8 cellular contexts compared by ENCODE assay signal in genomic region chr5:43555895-43556606, GRCh38. TPM values are rescaled to one million over a fixed set of nuclear protein-coding genes. Genes with fewer than 3 reads are reported as not detected.
A peak's percentile ranks its signal among the peaks of the same experiment; 100 is the strongest.
DNase-seq lines count a peak whose midpoint lies in the region; TF ChIP-seq lines count a peak whose summit lies in the region.

No MANE protein-coding gene starts in this region.

- TF ChIP-seq CTCF in AG10803 (conservative IDR thresholded peaks at IDR 0.05; ENCODE audit: low read length) (no peak; the same call in 1 of the 2 replicates), cardiac muscle cell (IDR thresholded peaks at IDR 0.05; ENCODE audit: low read depth, low read length) (no peak), parathyroid adenoma (IDR thresholded peaks at IDR 0.05) (no peak), tibial nerve (IDR thresholded peaks at IDR 0.05) (no peak)

- peak in 1 of 2 donors; percentile 45 for TF ChIP-seq EP300 in tibial nerve (IDR thresholded peaks at IDR 0.05)

- H3K27me3 ChIP-seq in cardiac muscle cell (no peaks in the 10 kb centered on the region), parathyroid adenoma (ENCODE audit: control insufficient read depth, insufficient read depth, low read length) (no peaks in the 10 kb centered on the region), tibial nerve (no peaks in the 10 kb centered on the region)

- peak overlapping the region; percentile 84 for H3K9ac ChIP-seq in parathyroid adenoma

- 0 to 1% methylated on average over 29 to 36 of the region's 44 CpGs for WGBS in tibial nerve, 2 donors

- no peaks in the 10 kb centered on the region for H3K9me3 ChIP-seq in cardiac muscle cell (ENCODE audit: low read depth)
- H3K9me3 ChIP-seq in parathyroid adenoma (ENCODE audit: control insufficient read depth, low read length) = no peaks in the 10 kb centered on the region
- H3K9me3 ChIP-seq in tibial nerve = no peaks in the 10 kb centered on the region

- H3K4me1 ChIP-seq in cardiac muscle cell (ENCODE audit: low read depth) (peaks cover 52% of the 10 kb centered on the region), parathyroid adenoma (no peaks in the 10 kb centered on the region), tibial nerve (peaks cover 0 to 48% (median 18%) of the 10 kb centered on the region in 4 donors)

- H3K36me3 ChIP-seq in cardiac muscle cell (peaks cover 22% of the 10 kb centered on the region), parathyroid adenoma (ENCODE audit: control insufficient read depth, insufficient read depth, low read length) (no peaks in the 10 kb centered on the region), tibial nerve (peaks cover 0 to 14% (median 0%) of the 10 kb centered on the region in 3 donors)

- peak; percentile 41 for DNase-seq in AG10803 (ENCODE audit: low read depth)
- peak; percentile 15 for DNase-seq in GM19240 (ENCODE audit: insufficient read length, low spot score)
- peak; percentile 38 for DNase-seq in HPDE6-E6E7 (ENCODE audit: extremely low spot score)
- peak; percentile 29 for DNase-seq in RPMI7951 (ENCODE audit: low read depth)
- DNase-seq in activated naive CD4-positive, alpha-beta T cell treated with anti-CD3 and anti-CD28 coated beads, Interleukin-2, amount 50 U/mL, for 16 hours = peak; percentile 54
- peak; percentile 38 to 57 for DNase-seq in cardiac muscle cell (ENCODE audit: low read depth in 1 of 2, low spot score in 1 of 2)
- peak; percentile 16 to 18 for DNase-seq in tibial nerve (ENCODE audit: low spot score in 2 of 2)

- peak overlapping the region; percentile 95 for H2AFZ ChIP-seq in parathyroid adenoma

- TF ChIP-seq POLR2A in tibial nerve (IDR thresholded peaks at IDR 0.05) = no peak

- H3K27ac ChIP-seq in cardiac muscle cell = peak overlapping the region; percentile 99
- peak overlapping the region; percentile 91 for H3K27ac ChIP-seq in parathyroid adenoma
- peak overlapping the region; percentile 81 to 97 (median 96) for H3K27ac ChIP-seq in tibial nerve

- H3K4me2 ChIP-seq in parathyroid adenoma (ENCODE audit: low read length) = peak overlapping the region; percentile 74

- peaks cover 24% of the 10 kb centered on the region for H3K79me2 ChIP-seq in parathyroid adenoma

- peak overlapping the region; percentile 87 for H3K4me3 ChIP-seq in AG10803 (ENCODE audit: low read length)
- H3K4me3 ChIP-seq in cardiac muscle cell = peak overlapping the region; percentile 69
- peak overlapping the region; percentile 66 for H3K4me3 ChIP-seq in parathyroid adenoma (ENCODE audit: low read depth, low read length)
- H3K4me3 ChIP-seq in tibial nerve = peak overlapping the region; percentile 61 to 99 (median 79)

RNA-seq across cellular contexts. Expression of gene PAIP1, which starts 0.8 kb away (rescaled TPM):
- 114 and 123 TPM in 2 replicates for total RNA-seq in RPMI7951 (2014; rRNA removed; shearing (Covaris generic))
- total RNA-seq in cardiac muscle cell = 140 and 151 TPM in 2 replicates
- 298 and 341 TPM in 2 replicates for polyA plus RNA-seq in cardiac muscle cell
- total RNA-seq in tibial nerve = 10 to 100 TPM; 55.5 to 73.5 (median 65.2) TPM

RNA-seq across cellular contexts. Expression of gene C5orf34, which starts 41.1 kb away (rescaled TPM):
- total RNA-seq in RPMI7951 (2014; rRNA removed; shearing (Covaris generic)) = 14.5 and 20.3 TPM in 2 replicates
- total RNA-seq in cardiac muscle cell = 1.0 and 3.7 TPM in 2 replicates
- 5.2 and 9.7 TPM in 2 replicates for polyA plus RNA-seq in cardiac muscle cell
- total RNA-seq in tibial nerve = 1 to 10 TPM in 3 of 4 donors, under 1 TPM in 1; 0.63 to 2.4 (median 2.1) TPM

RNA-seq across cellular contexts. Expression of gene NNT, which starts 46.9 kb away (rescaled TPM):
- 35.2 and 44.0 TPM in 2 replicates for total RNA-seq in RPMI7951 (2014; rRNA removed; shearing (Covaris generic))
- 97.6 and 123 TPM in 2 replicates for total RNA-seq in cardiac muscle cell
- polyA plus RNA-seq in cardiac muscle cell = 103 and 142 TPM in 2 replicates
- total RNA-seq in tibial nerve = 10 to 100 TPM; 36.3 to 47.1 (median 42.7) TPM

Comparison
In these comparisons a context has a peak if more than half of its experiments do, and no peak if none do; other contexts are left out.
1. Peak in every context shown above with its lines: DNase-seq, H3K4me3 ChIP-seq and H3K27ac ChIP-seq.